7 cellular contexts compared by ENCODE assay signal in the genomic region with DNA sequence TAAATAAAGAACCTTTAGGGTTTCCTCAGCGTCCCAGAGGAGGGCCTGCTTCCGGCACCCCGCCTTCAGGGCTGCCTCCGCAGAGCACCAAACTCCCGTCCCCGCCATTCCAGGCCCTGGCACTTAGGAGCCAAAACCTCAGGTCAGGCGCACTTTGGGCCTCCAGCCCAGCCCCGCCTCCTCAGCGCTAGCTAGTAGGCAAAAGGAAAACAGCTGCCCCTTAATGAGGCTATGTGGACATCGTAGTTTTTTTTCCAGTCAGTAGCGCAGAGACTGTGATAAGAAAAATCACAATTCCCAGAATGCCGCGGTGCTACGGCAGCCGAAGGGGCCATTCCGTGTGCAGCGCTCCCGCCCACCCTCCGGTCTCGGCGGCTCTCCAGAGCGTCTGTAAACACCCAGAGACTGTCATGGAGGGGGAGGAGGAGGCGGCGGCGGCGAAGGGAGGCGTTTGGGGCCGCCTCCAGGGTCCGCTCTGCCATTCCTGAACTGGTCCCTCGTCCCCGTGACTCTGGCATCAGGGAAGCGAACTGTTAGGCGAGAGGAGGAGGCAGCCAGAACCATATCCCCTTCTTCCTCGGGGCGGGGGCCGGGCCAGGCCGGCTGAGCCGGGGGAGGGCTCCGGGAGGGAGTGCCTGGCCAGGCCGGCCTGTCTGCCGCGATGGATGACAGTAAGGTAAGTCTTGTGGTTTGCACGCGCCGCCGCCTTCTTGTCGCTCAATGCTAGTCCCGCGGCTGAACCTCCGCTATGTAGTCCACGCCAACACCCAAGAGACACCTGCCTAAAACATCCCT. TPM values are rescaled to one million over a fixed set of nuclear protein-coding genes. Genes with fewer than 3 reads are reported as not detected.
A peak's percentile ranks its signal among the peaks of the same experiment; 100 is the strongest.
DNase-seq lines count a peak whose midpoint lies in the region; ATAC-seq and TF ChIP-seq lines count a peak whose summit lies in the region.

A gene with protein sequence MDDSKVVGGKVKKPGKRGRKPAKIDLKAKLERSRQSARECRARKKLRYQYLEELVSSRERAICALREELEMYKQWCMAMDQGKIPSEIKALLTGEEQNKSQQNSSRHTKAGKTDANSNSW (plus strand): TSS at position 365 of the 795 bp plus-strand sequence. CDS start 297 bp downstream, at position 662.

- no peaks in the 10 kb centered on the region for H3K27me3 ChIP-seq in hepatocyte

- under 1% methylated on average over 40 of the region's 51 CpGs for WGBS in hepatocyte (ENCODE audit: low lambda C conversion rate, missing lambda C conversion rate)

- peak within 1 kb of the TSS; percentile 37 for H3K4me3 ChIP-seq in hepatocyte

- no peaks in the 10 kb centered on the region for H3K9me3 ChIP-seq in hepatocyte (ENCODE audit: low read depth)

- H3K36me3 ChIP-seq in hepatocyte (replicated peaks; ENCODE audit: insufficient read depth, low read depth): no peaks in the 10 kb centered on the region

- peaks cover 7% of the 10 kb centered on the region for H3K4me1 ChIP-seq in hepatocyte (ENCODE audit: insufficient read depth)

- peak within 1 kb of the TSS; percentile 46 for H2AFZ ChIP-seq in hepatocyte

- DNase-seq in NCI-H187 treated with DMSO at 0.1 percent for 48 hours (lab: John Stamatoyannopoulos, UW) (peak; percentile 85), T1000 (lab: John Stamatoyannopoulos, UW) (peak; percentile 80), astrocyte of the hippocampus (ENCODE audit: low read depth, low spot score) (peak; percentile 98), hepatocyte (ENCODE audit: low spot score) (peak; percentile 97), renal cortical epithelial cell (ENCODE audit: low read depth) (peak; percentile 96)

- no peak for TF ChIP-seq CTCF in hepatocyte (IDR thresholded peaks at IDR 0.05; ENCODE audit: poor library complexity)

- H4K20me1 ChIP-seq in hepatocyte (ENCODE audit: insufficient read depth, poor library complexity, severe bottlenecking): no peaks in the 10 kb centered on the region

- H3K4me2 ChIP-seq in hepatocyte: peak within 1 kb of the TSS; percentile 76

- ATAC-seq in GM18502 (IDR thresholded peaks at IDR 0.05; ENCODE audit: poor library complexity, unreplicated experiment) (peak; percentile 78), HG02938 (IDR thresholded peaks at IDR 0.05; ENCODE audit: unreplicated experiment) (peak; percentile 73)

- peak within 1 kb of the TSS; percentile 91 for H3K27ac ChIP-seq in hepatocyte

- H3K79me2 ChIP-seq in hepatocyte: peaks cover 41% of the 10 kb centered on the region

- no peaks in the 10 kb centered on the region for H3K9me2 ChIP-seq in hepatocyte (replicated peaks; ENCODE audit: insufficient read depth)

RNA-seq across cellular contexts. Expression of the gene that starts here (rescaled TPM):
- total RNA-seq in hepatocyte (19.0 and 19.4 TPM in 2 replicates), renal cortical epithelial cell (24.5 and 39.4 TPM in 2 replicates)
- polyA plus RNA-seq in hepatocyte: 7.2 and 11.4 TPM in 2 replicates

Comparison
In these comparisons a context has a peak if more than half of its experiments do, and no peak if none do; other contexts are left out.
1. Peak in every context shown above with its lines: DNase-seq, ATAC-seq, H3K4me3 ChIP-seq and H3K27ac ChIP-seq.